9 cellular contexts compared by ENCODE assay signal in genomic region chr1:118986839-118987430, GRCh38. TPM values are rescaled to one million over a fixed set of nuclear protein-coding genes. Genes with fewer than 3 reads are reported as not detected.
DNase-seq lines count a peak whose midpoint lies in the region; TF ChIP-seq lines count a peak whose summit lies in the region.
"Had no signal": no experiment of that assay in that cellular context is flagged by ENCODE, and none has a peak within 500 bp of the region (broad histone marks: within the 10 kb centered on the region; RNA-seq: fewer than 3 reads in every experiment).

No MANE protein-coding gene starts in this region.

- H3K4me3 ChIP-seq in CD8-positive, alpha-beta memory T cell (ENCODE audit: low read length), result no peak overlapping the region
- H3K4me3 ChIP-seq in SJCRH30, result peak overlapping the region; percentile 86
- peak overlapping the region; percentile 84 for H3K4me3 ChIP-seq in fibroblast of mammary gland (ENCODE audit: control insufficient read depth, low read depth, low read length)
- H3K4me3 ChIP-seq in parathyroid adenoma (ENCODE audit: low read depth, low read length), result peak overlapping the region; percentile 35
- H3K4me3 ChIP-seq: GM12878 had no signal

- H3K36me3 Mint-ChIP-seq in CD8-positive, alpha-beta memory T cell, result peaks cover 0 to 9% (median 0%) of the 10 kb centered on the region in 3 donors

- TF ChIP-seq CTCF in fibroblast of mammary gland (conservative IDR thresholded peaks at IDR 0.05; ENCODE audit: control insufficient read depth, insufficient read depth, low read depth, low read length), result no peak
- no peak for TF ChIP-seq CTCF in parathyroid adenoma (IDR thresholded peaks at IDR 0.05)

- H3K4me1 ChIP-seq in CD8-positive, alpha-beta memory T cell (ENCODE audit: insufficient read depth, low read length), result no peaks in the 10 kb centered on the region
- H3K4me1 ChIP-seq in SJCRH30, result no peaks in the 10 kb centered on the region
- no peaks in the 10 kb centered on the region for H3K4me1 ChIP-seq in parathyroid adenoma

- POLR2A ChIA-PET in CD8-positive, alpha-beta memory T cell (lab: Charles Lee), result no interaction called here
- POLR2A ChIA-PET in HEK293T (lab: Yijun Ruan, JAX), result no interaction called here

- no peaks in the 10 kb centered on the region for H3K36me3 ChIP-seq in CD8-positive, alpha-beta memory T cell (ENCODE audit: insufficient read depth, low read length)
- peaks cover 44% of the 10 kb centered on the region for H3K36me3 ChIP-seq in SJCRH30
- no peaks in the 10 kb centered on the region for H3K36me3 ChIP-seq in parathyroid adenoma (ENCODE audit: control insufficient read depth, insufficient read depth, low read length)

- H3K4me1 Mint-ChIP-seq in CD8-positive, alpha-beta memory T cell, result peaks cover 17 to 23% (median 20%) of the 10 kb centered on the region in 3 donors

- no peak overlapping the region for H2AFZ ChIP-seq in parathyroid adenoma

- H3K9ac ChIP-seq in parathyroid adenoma, result no peak overlapping the region

- H3K79me2 ChIP-seq in parathyroid adenoma, result no peaks in the 10 kb centered on the region

- no peak overlapping the region for H3K27ac ChIP-seq in CD8-positive, alpha-beta memory T cell (ENCODE audit: low read depth, low read length)
- peak overlapping the region; percentile 95 for H3K27ac ChIP-seq in SJCRH30
- H3K27ac ChIP-seq in parathyroid adenoma, result peak overlapping the region; percentile 6

- in situ Hi-C loops in KBM-7 (cut with MboI; ENCODE audit: low pct_unique_long_range_greater_than_20kb, low sequenced_read_pairs), result no loop called here

- DNase-seq in CD8-positive, alpha-beta memory T cell, result no peak
- DNase-seq in SJCRH30 (peak; percentile 71 to 74), fibroblast of mammary gland (ENCODE audit: low read depth) (no peak), KBM-7 (no peak), HEK293T (ENCODE audit: extremely low spot score) (no peak)
- no peak for DNase-seq in stimulated activated CD4-positive, alpha-beta T cell treated with anti-CD3 and anti-CD28 coated beads, Interleukin-1b, Interleukin-23, amount 100 ng/mL, for 48 hours
- DNase-seq in activated effector memory CD4-positive, alpha-beta T cell treated with anti-CD3 and anti-CD28 coated beads, Interleukin-2, amount 50 U/mL, for 16 hours, result no peak

- peaks cover 85 to 96% of the 10 kb centered on the region in 2 donors for H3K27me3 Mint-ChIP-seq in CD8-positive, alpha-beta memory T cell

- H3K9me3 Mint-ChIP-seq in CD8-positive, alpha-beta memory T cell, result peaks cover 0 to 47% (median 41%) of the 10 kb centered on the region in 5 donors

- no peaks in the 10 kb centered on the region for H3K9me3 ChIP-seq in CD8-positive, alpha-beta memory T cell (ENCODE audit: low read length)
- H3K9me3 ChIP-seq in SJCRH30 (replicated peaks) (no peaks in the 10 kb centered on the region; the same call in 1 of the 2 replicates), parathyroid adenoma (ENCODE audit: control insufficient read depth, low read length) (peaks cover 3% of the 10 kb centered on the region)

- H3K4me3 Mint-ChIP-seq in CD8-positive, alpha-beta memory T cell, result peak overlapping the region in 6 of 7 donors; percentile 23 to 63 (median 50)

- CTCF ChIA-PET in CD8-positive, alpha-beta memory T cell (lab: Charles Lee), result no interaction called here
- CTCF ChIA-PET in HEK293T (lab: Yijun Ruan, JAX), result no interaction called here

- H3K27me3 ChIP-seq in CD8-positive, alpha-beta memory T cell (ENCODE audit: insufficient read depth, low read length, poor library complexity, severe bottlenecking), result peaks cover 60% of the 10 kb centered on the region
- H3K27me3 ChIP-seq in SJCRH30 (no peaks in the 10 kb centered on the region), parathyroid adenoma (ENCODE audit: control insufficient read depth, insufficient read depth, low read length) (peaks cover 27% of the 10 kb centered on the region)

- H3K27ac Mint-ChIP-seq in CD8-positive, alpha-beta memory T cell, result peak overlapping the region in 1 of 8 donors; percentile 9

- H3K4me2 ChIP-seq in parathyroid adenoma (ENCODE audit: low read length), result peak overlapping the region; percentile 64

TF ChIP-seq in HEK293T, 16 proteins besides CTCF, POLR2A, EP300 and RAD21:
- TF ChIP-seq CTBP1 (IDR thresholded peaks at IDR 0.05; ENCODE audit: borderline replicate concordance) (no peak), TARDBP (IDR thresholded peaks at IDR 0.05) (no peak), L3MBTL2 (conservative IDR thresholded peaks at IDR 0.05) (no peak), ZNF384 (IDR thresholded peaks at IDR 0.05) (no peak), FOXM1 (IDR thresholded peaks at IDR 0.05; ENCODE audit: borderline replicate concordance) (no peak), HDGF (IDR thresholded peaks at IDR 0.05; ENCODE audit: borderline replicate concordance) (no peak), SUZ12 (IDR thresholded peaks at IDR 0.05) (no peak), FOXA1 (IDR thresholded peaks at IDR 0.05) (no peak), NFRKB (IDR thresholded peaks at IDR 0.05) (no peak), FOXK2 (IDR thresholded peaks at IDR 0.05) (no peak)

RNA-seq across cellular contexts. Expression of gene TBX15, which starts 1.2 kb away (rescaled TPM):
- not detected for total RNA-seq in CD8-positive, alpha-beta memory T cell
- not detected for polyA plus RNA-seq in CD8-positive, alpha-beta memory T cell
- 58.0 and 63.1 TPM in 2 replicates for total RNA-seq in SJCRH30 (2014; rRNA removed; shearing (Covaris generic))

Comparison
In these comparisons a context has a peak if more than half of its experiments do, and no peak if none do; other contexts are left out.
1. DNase-seq: peak in SJCRH30 (2 of 2); none in CD8-positive, alpha-beta memory T cell (0 of 5), fibroblast of mammary gland (single experiment), KBM-7 (single experiment), stimulated activated CD4-positive, alpha-beta T cell treated with anti-CD3 and anti-CD28 coated beads, Interleukin-1b, Interleukin-23, amount 100 ng/mL, for 48 hours (single experiment), HEK293T (single experiment) and activated effector memory CD4-positive, alpha-beta T cell treated with anti-CD3 and anti-CD28 coated beads, Interleukin-2, amount 50 U/mL, for 16 hours (single experiment).
2. RNA of gene TBX15, which starts 1.2 kb away (total RNA-seq): 58.0 to 63.1 TPM in SJCRH30; not detected in CD8-positive, alpha-beta memory T cell; every median in the first group is over 10 times any median in the second.